11 cellular contexts compared by ENCODE assay signal in genomic region chr10:27482984-27483956, GRCh38. TPM values are rescaled to one million over a fixed set of nuclear protein-coding genes. Genes with fewer than 3 reads are reported as not detected.
DNase-seq lines count a peak whose midpoint lies in the region; ATAC-seq and TF ChIP-seq lines count a peak whose summit lies in the region.
"Had no signal": no experiment of that assay in that cellular context is flagged by ENCODE, and none has a peak within 500 bp of the region (broad histone marks: within the 10 kb centered on the region; RNA-seq: fewer than 3 reads in every experiment).

No MANE protein-coding gene starts in this region.

- no peak for TF ChIP-seq RAD21 in Ishikawa (IDR thresholded peaks at IDR 0.05; ENCODE audit: low read depth)

- intact Hi-C loops in mammary epithelial cell (cut with micrococcal nuclease): loop anchor here (1.0 to 2.0 kb wide), 3 partner anchors 21 to 92 kb away; partner anchors contain the start of gene RAB18

- ATAC-seq in GM18870 (IDR thresholded peaks at IDR 0.05; ENCODE audit: unreplicated experiment) (no peak), left lobe of liver (no peak)
- ATAC-seq: activated CD8-positive, alpha-beta T cell treated with anti-CD3 and anti-CD28 coated beads, Interleukin-2, amount 10 ng/mL, durations not matched to agents 7 days and 5 days had no signal

- H3K27ac ChIP-seq in mammary epithelial cell (ENCODE audit: insufficient read depth, low read depth, low read length): peak overlapping the region; percentile 98
- peak overlapping the region; percentile 7 for H3K27ac ChIP-seq in muscle layer of colon (ENCODE audit: low read depth, low read length)
- H3K27ac ChIP-seq in MM.1S (ENCODE audit: low read length): no peak overlapping the region
- H3K27ac ChIP-seq: BLaER1 treated with 17β-estradiol and CSF1 and Interleukin-3, amounts not matched to agents 10 nM and 100 nM had no signal

- H3K9me3 ChIP-seq in mammary epithelial cell (replicated peaks; ENCODE audit: insufficient read depth, low read length): peaks cover 4% of the 10 kb centered on the region
- H3K9me3 ChIP-seq in muscle layer of colon (ENCODE audit: low read length): no peaks in the 10 kb centered on the region
- no peaks in the 10 kb centered on the region for H3K9me3 ChIP-seq in MM.1S (replicated peaks; ENCODE audit: insufficient read depth, low read length)

- H3K4me1 ChIP-seq in mammary epithelial cell (ENCODE audit: insufficient read depth, low read length) (peaks cover 43% of the 10 kb centered on the region), muscle layer of colon (ENCODE audit: insufficient read depth, low read length) (peaks cover 14% of the 10 kb centered on the region), MM.1S (ENCODE audit: low read length) (no peaks in the 10 kb centered on the region)

- dilution Hi-C loops in mammary epithelial cell (cut with HindIII; ENCODE audit: low sequenced_read_pairs): no loop called here

- no peak for TF ChIP-seq EP300 in Ishikawa (IDR thresholded peaks at IDR 0.05; ENCODE audit: borderline replicate concordance)

- H3K4me2 ChIP-seq in mammary epithelial cell (ENCODE audit: insufficient read depth, low read depth, low read length): peak overlapping the region; percentile 93
- no peak overlapping the region for H3K4me2 ChIP-seq in MM.1S (ENCODE audit: low read depth, low read length)

- no peaks in the 10 kb centered on the region for H3F3A ChIP-seq in MM.1S (ENCODE audit: insufficient read depth, low read length)

- peak; percentile 32 for DNase-seq in AG08395 (ENCODE audit: low spot score)
- DNase-seq in mammary epithelial cell: peak; percentile 91
- no peak for DNase-seq in NCI-H1105 (lab: John Stamatoyannopoulos, UW)
- DNase-seq in MM.1S: no peak
- no peak for DNase-seq in left lobe of liver (ENCODE audit: low spot score)
- DNase-seq: activated CD8-positive, alpha-beta T cell treated with anti-CD3 and anti-CD28 coated beads, Interleukin-2, amount 10 ng/mL, durations not matched to agents 7 days and 5 days; NCI-H345 had no signal

- H3K79me2 ChIP-seq in mammary epithelial cell (ENCODE audit: insufficient read depth, low read length) (no peaks in the 10 kb centered on the region), MM.1S (ENCODE audit: low read length) (no peaks in the 10 kb centered on the region)

- H3K9me2 ChIP-seq in MM.1S (replicated peaks; ENCODE audit: insufficient read depth, low read length): no peaks in the 10 kb centered on the region

- peak overlapping the region; percentile 88 for H2AFZ ChIP-seq in mammary epithelial cell (ENCODE audit: low read depth, low read length)
- H2AFZ ChIP-seq in MM.1S (ENCODE audit: low read length): no peak overlapping the region

- H3K4me3 ChIP-seq in mammary epithelial cell (replicated peaks in 1 of 3; ENCODE audit: insufficient read depth in 1 of 3, low read depth in 2 of 3, low read length in 3 of 3) (peak overlapping the region; percentile 16 to 36 (median 36)), muscle layer of colon (ENCODE audit: low read depth in 1 of 2, low read length in 2 of 2) (peak overlapping the region in 1 of 2 donors; percentile 6), MM.1S (ENCODE audit: low read length) (no peak overlapping the region)
- H3K4me3 ChIP-seq: BLaER1 treated with 17β-estradiol and CSF1 and Interleukin-3, amounts not matched to agents 10 nM and 100 nM had no signal

- WGBS in mammary epithelial cell (ENCODE audit: low coverage, missing lambda C conversion rate): under 1% methylated on average over 10 of the region's 10 CpGs

- H3K27me3 ChIP-seq in mammary epithelial cell (ENCODE audit: insufficient read depth, low read length) (no peaks in the 10 kb centered on the region), muscle layer of colon (ENCODE audit: control insufficient read depth in 1 of 2, insufficient read depth in 2 of 2, low read length in 2 of 2) (no peaks in the 10 kb centered on the region), MM.1S (replicated peaks; ENCODE audit: insufficient read depth, low read length) (no peaks in the 10 kb centered on the region)
- H3K27me3 ChIP-seq: BLaER1 treated with 17β-estradiol and CSF1 and Interleukin-3, amounts not matched to agents 10 nM and 100 nM had no signal

- H4K20me1 ChIP-seq in mammary epithelial cell (ENCODE audit: insufficient read depth, low read length) (no peaks in the 10 kb centered on the region), MM.1S (ENCODE audit: insufficient read depth, low read length) (no peaks in the 10 kb centered on the region)
- H4K20me1 ChIP-seq: BLaER1 treated with 17β-estradiol and CSF1 and Interleukin-3, amounts not matched to agents 10 nM and 100 nM had no signal

- TF ChIP-seq CTCF in mammary epithelial cell (conservative IDR thresholded peaks at IDR 0.05 in 1 of 2, IDR thresholded peaks at IDR 0.05 in 1 of 2; ENCODE audit: extremely low read depth in 1 of 2, insufficient read depth in 1 of 2, low read depth in 1 of 2, low read length in 2 of 2) (no peak), MM.1S (IDR thresholded peaks at IDR 0.05; ENCODE audit: low read length) (no peak)

- H3K9ac ChIP-seq in mammary epithelial cell (ENCODE audit: insufficient read depth, low read length): peak overlapping the region; percentile 74
- H3K9ac ChIP-seq in muscle layer of colon (ENCODE audit: low read length): no peak overlapping the region
- H3K9ac ChIP-seq in MM.1S (ENCODE audit: low read length): no peak overlapping the region
- H3K9ac ChIP-seq: BLaER1 treated with 17β-estradiol and CSF1 and Interleukin-3, amounts not matched to agents 10 nM and 100 nM had no signal

- in situ Hi-C loops in mammary epithelial cell (cut with MboI; ENCODE audit: low sequenced_read_pairs in 2 of 2): no loop called here

- CTCF ChIA-PET in mammary epithelial cell (lab: Charles Lee; ENCODE audit: low non-redundant PET): interaction anchor here (0.6 kb wide), 1 partner anchor 68 kb away, joined by 3 read pairs; no protein-coding TSS in a partner anchor

- H3K36me3 ChIP-seq in mammary epithelial cell (ENCODE audit: insufficient read depth, low read length): no peaks in the 10 kb centered on the region
- no peaks in the 10 kb centered on the region for H3K36me3 ChIP-seq in muscle layer of colon (ENCODE audit: insufficient read depth, low read length)
- no peaks in the 10 kb centered on the region for H3K36me3 ChIP-seq in MM.1S (replicated peaks; ENCODE audit: insufficient read depth, low read length)
- H3K36me3 ChIP-seq: BLaER1 treated with 17β-estradiol and CSF1 and Interleukin-3, amounts not matched to agents 10 nM and 100 nM had no signal

- TSS peak; percentile 95 for BruUV-seq in mammary epithelial cell (replicated peaks; lab: Mats Ljungman, UMichigan)

TF ChIP-seq in Ishikawa, 13 proteins besides CTCF, POLR2A, EP300 and RAD21:
- TF ChIP-seq EGR1 (IDR thresholded peaks at IDR 0.05): 0 out of 2 replicates have a peak, but pooled peaks have one; percentile 14
- no peak for TF ChIP-seq NFIC (IDR thresholded peaks at IDR 0.05)

RNA-seq across cellular contexts. Expression of gene RAB18, which starts 20.8 kb away (rescaled TPM):
- total RNA-seq in mammary epithelial cell: 100 to 1,000 TPM in 1 of 2 donors, 10 to 100 TPM in 1; 75.3 to 164 TPM
- 34.8 TPM for polyA plus RNA-seq in mammary epithelial cell
- 41.3 TPM for polyA minus RNA-seq in mammary epithelial cell
- total RNA-seq in left lobe of liver: 51.3 TPM

Comparison
In these comparisons a context has a peak if more than half of its experiments do, and no peak if none do; other contexts are left out.
1. DNase-seq: peak in AG08395 (single experiment) and mammary epithelial cell (single experiment); none in NCI-H1105 (single experiment), MM.1S (single experiment) and left lobe of liver (single experiment).